Comparison of ENCODE assay signal across 1 cellular context in the genomic region with DNA sequence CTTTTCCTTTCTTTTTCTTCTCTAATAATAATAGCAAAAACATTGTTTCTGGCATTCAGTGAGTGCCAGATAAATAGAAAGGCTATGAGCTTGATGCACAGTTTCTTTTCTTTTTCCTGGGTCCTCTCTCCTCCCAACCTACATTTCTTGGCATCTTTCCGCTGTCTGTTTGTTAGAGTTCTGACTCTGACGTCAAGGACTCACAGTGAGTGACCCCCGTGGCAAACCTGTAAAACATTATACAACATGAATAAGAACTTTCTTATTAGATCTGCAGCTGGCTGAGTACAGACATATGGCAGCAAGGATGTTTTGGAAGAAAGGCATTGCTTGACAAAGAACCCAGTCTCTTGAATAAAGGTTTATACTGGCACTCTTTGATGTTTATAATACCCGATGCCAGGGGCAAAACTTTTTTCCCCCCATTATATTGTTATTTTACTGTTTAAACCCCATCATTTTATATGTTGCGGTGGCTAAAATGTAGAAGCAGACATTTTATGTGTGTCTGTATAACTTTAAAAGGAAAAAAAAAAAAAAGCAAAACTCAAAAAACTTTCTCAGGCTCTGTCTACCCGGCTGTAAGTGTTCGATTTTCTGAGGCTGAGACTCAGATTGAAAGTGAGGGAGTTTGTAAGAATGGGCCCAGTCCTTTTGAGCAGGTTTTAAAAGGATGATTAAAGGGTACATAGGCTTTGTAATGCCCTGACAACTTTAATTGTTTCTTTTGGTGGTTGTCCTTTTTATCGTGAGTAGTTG.
TF ChIP-seq lines count a peak whose summit lies in the region.

No MANE protein-coding gene starts in this region.

TF ChIP-seq in WTC11, 78 proteins besides CTCF, POLR2A, EP300 and RAD21 (continued from another document):
- TF ChIP-seq ZBTB43 (CRISPR knock-in tag; IDR thresholded peaks at IDR 0.05) (no peak), ZNF425 (CRISPR knock-in tag; conservative IDR thresholded peaks at IDR 0.05) (no peak), FOXK1 (CRISPR knock-in tag; IDR thresholded peaks at IDR 0.05) (no peak), ETV6 (CRISPR knock-in tag; IDR thresholded peaks at IDR 0.05) (no peak), E2F4 (CRISPR knock-in tag; IDR thresholded peaks at IDR 0.05; ENCODE audit: borderline replicate concordance, low read depth) (no peak), ZNF281 (CRISPR knock-in tag; IDR thresholded peaks at IDR 0.05) (no peak), TEAD1 (CRISPR knock-in tag; IDR thresholded peaks at IDR 0.05) (no peak)
- TF ChIP-seq, protein P1, sequence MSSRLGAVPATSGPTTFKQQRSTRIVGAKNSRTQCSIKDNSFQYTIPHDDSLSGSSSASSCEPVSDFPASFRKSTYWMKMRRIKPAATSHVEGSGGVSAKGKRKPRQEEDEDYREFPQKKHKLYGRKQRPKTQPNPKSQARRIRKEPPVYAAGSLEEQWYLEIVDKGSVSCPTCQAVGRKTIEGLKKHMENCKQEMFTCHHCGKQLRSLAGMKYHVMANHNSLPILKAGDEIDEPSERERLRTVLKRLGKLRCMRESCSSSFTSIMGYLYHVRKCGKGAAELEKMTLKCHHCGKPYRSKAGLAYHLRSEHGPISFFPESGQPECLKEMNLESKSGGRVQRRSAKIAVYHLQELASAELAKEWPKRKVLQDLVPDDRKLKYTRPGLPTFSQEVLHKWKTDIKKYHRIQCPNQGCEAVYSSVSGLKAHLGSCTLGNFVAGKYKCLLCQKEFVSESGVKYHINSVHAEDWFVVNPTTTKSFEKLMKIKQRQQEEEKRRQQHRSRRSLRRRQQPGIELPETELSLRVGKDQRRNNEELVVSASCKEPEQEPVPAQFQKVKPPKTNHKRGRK (CRISPR knock-in tag; IDR thresholded peaks at IDR 0.05; ENCODE audit: borderline replicate concordance), result no peak
